ENCODE assay signal across 8 cellular contexts in the genomic region with DNA sequence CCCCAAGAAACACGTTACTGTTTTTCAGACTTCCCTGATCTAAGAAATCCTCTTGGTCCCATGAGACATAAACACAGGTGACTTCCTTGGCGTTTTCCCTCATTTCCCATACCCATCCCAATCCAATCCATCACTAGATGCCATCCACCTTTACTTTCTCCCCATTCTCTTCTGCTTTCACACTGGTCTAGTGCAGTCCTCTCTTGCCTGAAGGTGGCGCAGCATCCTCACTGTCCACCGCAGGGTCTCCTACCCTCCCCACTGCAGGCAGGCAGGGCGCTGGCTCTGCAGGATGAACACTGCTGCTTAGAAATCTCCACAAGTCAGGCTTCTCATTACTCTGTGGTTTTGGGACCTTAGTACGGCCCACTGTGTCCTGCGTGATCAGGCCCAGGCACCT. TPM values are rescaled to one million over a fixed set of nuclear protein-coding genes. Genes with fewer than 3 reads are reported as not detected.
A peak's percentile ranks its signal among the peaks of the same experiment; 100 is the strongest.
DNase-seq lines count a peak whose midpoint lies in the region; ATAC-seq and TF ChIP-seq lines count a peak whose summit lies in the region.

No MANE protein-coding gene starts in this region.

- peak overlapping the region; percentile 47 for H3K27ac Mint-ChIP-seq in Caco-2 (ENCODE audit: unreplicated experiment)
- H3K27ac Mint-ChIP-seq in activated naive CD4-positive, alpha-beta T cell treated with anti-CD3 and anti-CD28 coated beads for 36 hours = peak overlapping the region; percentile 74

- H3K4me3 Mint-ChIP-seq in Caco-2 (ENCODE audit: unreplicated experiment) = no peak overlapping the region
- H3K4me3 Mint-ChIP-seq in activated naive CD4-positive, alpha-beta T cell treated with anti-CD3 and anti-CD28 coated beads for 36 hours = no peak overlapping the region

- no TSS peak for BruUV-seq in Caco-2 (replicated peaks; lab: Mats Ljungman, UMichigan)

- no peaks in the 10 kb centered on the region for H3K27me3 Mint-ChIP-seq in Caco-2 (ENCODE audit: insufficient read depth, unreplicated experiment)
- no peaks in the 10 kb centered on the region for H3K27me3 Mint-ChIP-seq in activated naive CD4-positive, alpha-beta T cell treated with anti-CD3 and anti-CD28 coated beads for 36 hours (ENCODE audit: low read depth)

- CTCF ChIA-PET in Caco-2 (lab: Charles Lee) = no interaction called here
- CTCF ChIA-PET in activated naive CD4-positive, alpha-beta T cell treated with anti-CD3 and anti-CD28 coated beads for 36 hours (lab: Charles Lee) = interaction anchor here (0.6 to 7.3 kb wide), 8 partner anchors 13 to 126 kb away, joined by 3 to 68 read pairs (median 4); no protein-coding TSS in a partner anchor

- peaks cover 7% of the 10 kb centered on the region for H3K36me3 Mint-ChIP-seq in Caco-2 (ENCODE audit: insufficient read depth, unreplicated experiment)
- H3K36me3 Mint-ChIP-seq in activated naive CD4-positive, alpha-beta T cell treated with anti-CD3 and anti-CD28 coated beads for 36 hours (ENCODE audit: low read depth) = peaks cover 4% of the 10 kb centered on the region

- intact Hi-C loops in Caco-2 (cut with micrococcal nuclease; ENCODE audit: unreplicated experiment) = loop anchor here (5.0 kb wide), 1 partner anchor 102 kb away; no protein-coding TSS in a partner anchor
- intact Hi-C loops in activated naive CD4-positive, alpha-beta T cell treated with anti-CD3 and anti-CD28 coated beads for 36 hours (cut with micrococcal nuclease) = loop anchor here (1.0 kb wide), 3 partner anchors 11 to 95 kb away; partner anchors contain the start of gene ACAD9
- intact Hi-C loops in left ventricle myocardium superior (cut with micrococcal nuclease) = loop anchor here (10.0 kb wide), 1 partner anchor 49 kb away; no protein-coding TSS in a partner anchor

- POLR2A ChIA-PET in Caco-2 (lab: Charles Lee) = no interaction called here

- DNase-seq in Caco-2 (peak in 1 of 2 experiments; percentile 41), NCI-H69 (lab: John Stamatoyannopoulos, UW) (peak; percentile 41), left ventricle myocardium superior (peak; percentile 79), NCI-H1417 treated with DMSO at 0.1 percent for 48 hours (lab: John Stamatoyannopoulos, UW) (no peak)
- DNase-seq in activated naive CD4-positive, alpha-beta T cell treated with anti-CD3 and anti-CD28 coated beads for 36 hours = peak; percentile 86
- peak; percentile 64 to 68 for DNase-seq in stimulated activated CD4-positive, alpha-beta T cell treated with anti-CD3 and anti-CD28 coated beads, Interleukin-2, amount 100 ng/mL, for 24 hours

- H3K27me3 ChIP-seq in Caco-2 (replicated peaks; ENCODE audit: control insufficient read depth, insufficient read depth, low read length) = no peaks in the 10 kb centered on the region

- ATAC-seq in left ventricle myocardium superior (peak; percentile 80), HG02938 (IDR thresholded peaks at IDR 0.05; ENCODE audit: unreplicated experiment) (no peak), HG03442 (IDR thresholded peaks at IDR 0.05; ENCODE audit: unreplicated experiment) (no peak)

- peaks cover 38% of the 10 kb centered on the region for H3K4me1 Mint-ChIP-seq in Caco-2 (ENCODE audit: low read depth, unreplicated experiment)
- H3K4me1 Mint-ChIP-seq in activated naive CD4-positive, alpha-beta T cell treated with anti-CD3 and anti-CD28 coated beads for 36 hours (ENCODE audit: low read depth) = peaks cover 94% of the 10 kb centered on the region

- peak in 1 of 2 experiments; percentile 56 for TF ChIP-seq CTCF in Caco-2 (IDR thresholded peaks at IDR 0.05; ENCODE audit: insufficient read depth in 1 of 2, low read depth in 1 of 2, low read length in 1 of 2, severe bottlenecking in 1 of 2, unreplicated experiment in 1 of 2)

- H3K9me3 Mint-ChIP-seq in Caco-2 (ENCODE audit: unreplicated experiment) = no peaks in the 10 kb centered on the region
- no peaks in the 10 kb centered on the region for H3K9me3 Mint-ChIP-seq in activated naive CD4-positive, alpha-beta T cell treated with anti-CD3 and anti-CD28 coated beads for 36 hours

- no peaks in the 10 kb centered on the region for H3K9me3 ChIP-seq in Caco-2

- H3K4me1 ChIP-seq in Caco-2 = peaks cover 20% of the 10 kb centered on the region

- H3K36me3 ChIP-seq in Caco-2 (ENCODE audit: control insufficient read depth, insufficient read depth, low read length) = peaks cover 2% of the 10 kb centered on the region

- H3K4me3 ChIP-seq in Caco-2 (ENCODE audit: low read depth, low read length) = no peak overlapping the region

RNA-seq across cellular contexts. Expression of gene RAB7A, which starts 58.2 kb away (rescaled TPM):
- total RNA-seq in Caco-2 (2022) = 262 and 284 TPM in 2 replicates
- 100 to 1,000 TPM; 222 to 228 TPM for total RNA-seq in activated naive CD4-positive, alpha-beta T cell treated with anti-CD3 and anti-CD28 coated beads for 36 hours
- total RNA-seq in left ventricle myocardium superior = 250 TPM
